1 cellular context compared by ENCODE assay signal in the genomic region with DNA sequence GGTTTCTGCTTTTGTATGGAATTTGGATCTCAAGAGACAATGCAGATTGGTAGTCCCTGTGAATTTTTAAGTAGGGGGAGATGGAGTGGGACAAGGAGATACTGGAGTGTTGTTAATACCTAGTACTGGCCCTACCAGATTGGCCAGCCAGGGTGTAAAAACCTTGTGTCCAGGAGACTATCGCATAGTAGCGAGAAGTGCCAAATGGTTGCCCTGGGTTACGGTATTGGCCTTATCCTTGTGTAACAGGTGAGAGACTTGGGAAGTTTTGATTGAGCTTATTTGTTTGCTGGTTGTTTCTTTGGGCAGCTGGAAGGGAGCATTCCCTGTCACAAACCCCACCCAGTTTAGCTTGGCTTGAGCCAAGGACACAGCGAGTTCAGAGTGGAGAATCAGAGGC.
TF ChIP-seq lines count a peak whose summit lies in the region.

No MANE protein-coding gene starts in this region.

TF ChIP-seq in HepG2, 621 proteins besides CTCF, POLR2A, EP300 and RAD21:
- TF ChIP-seq ZIK1 (CRISPR knock-in tag; IDR thresholded peaks at IDR 0.05; ENCODE audit: borderline replicate concordance, low read depth) (no peak), ZNF678 (CRISPR knock-in tag; IDR thresholded peaks at IDR 0.05) (no peak), AGO1 (IDR thresholded peaks at IDR 0.05; ENCODE audit: low read depth, low read length, poor library complexity, severe bottlenecking) (no peak), FLYWCH1 (CRISPR knock-in tag; IDR thresholded peaks at IDR 0.05) (no peak), ZNF652 (CRISPR knock-in tag; IDR thresholded peaks at IDR 0.05; ENCODE audit: borderline replicate concordance, low read depth) (no peak), MBNL3 (CRISPR knock-in tag; conservative IDR thresholded peaks at IDR 0.05) (no peak), ZNF20 (CRISPR knock-in tag; IDR thresholded peaks at IDR 0.05) (no peak), ATF3 (CRISPR knock-in tag; IDR thresholded peaks at IDR 0.05) (no peak), ZNF264 (CRISPR knock-in tag; IDR thresholded peaks at IDR 0.05) (no peak), ZNF296 (CRISPR knock-in tag; conservative IDR thresholded peaks at IDR 0.05) (no peak), KAT8 (CRISPR knock-in tag; IDR thresholded peaks at IDR 0.05) (no peak), ZNF460 (CRISPR knock-in tag; IDR thresholded peaks at IDR 0.05; ENCODE audit: borderline replicate concordance) (no peak)
- TF ChIP-seq, protein P1, sequence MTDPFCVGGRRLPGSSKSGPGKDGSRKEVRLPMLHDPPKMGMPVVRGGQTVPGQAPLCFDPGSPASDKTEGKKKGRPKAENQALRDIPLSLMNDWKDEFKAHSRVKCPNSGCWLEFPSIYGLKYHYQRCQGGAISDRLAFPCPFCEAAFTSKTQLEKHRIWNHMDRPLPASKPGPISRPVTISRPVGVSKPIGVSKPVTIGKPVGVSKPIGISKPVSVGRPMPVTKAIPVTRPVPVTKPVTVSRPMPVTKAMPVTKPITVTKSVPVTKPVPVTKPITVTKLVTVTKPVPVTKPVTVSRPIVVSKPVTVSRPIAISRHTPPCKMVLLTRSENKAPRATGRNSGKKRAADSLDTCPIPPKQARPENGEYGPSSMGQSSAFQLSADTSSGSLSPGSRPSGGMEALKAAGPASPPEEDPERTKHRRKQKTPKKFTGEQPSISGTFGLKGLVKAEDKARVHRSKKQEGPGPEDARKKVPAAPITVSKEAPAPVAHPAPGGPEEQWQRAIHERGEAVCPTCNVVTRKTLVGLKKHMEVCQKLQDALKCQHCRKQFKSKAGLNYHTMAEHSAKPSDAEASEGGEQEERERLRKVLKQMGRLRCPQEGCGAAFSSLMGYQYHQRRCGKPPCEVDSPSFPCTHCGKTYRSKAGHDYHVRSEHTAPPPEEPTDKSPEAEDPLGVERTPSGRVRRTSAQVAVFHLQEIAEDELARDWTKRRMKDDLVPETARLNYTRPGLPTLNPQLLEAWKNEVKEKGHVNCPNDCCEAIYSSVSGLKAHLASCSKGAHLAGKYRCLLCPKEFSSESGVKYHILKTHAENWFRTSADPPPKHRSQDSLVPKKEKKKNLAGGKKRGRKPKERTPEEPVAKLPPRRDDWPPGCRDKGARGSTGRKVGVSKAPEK (CRISPR knock-in tag; IDR thresholded peaks at IDR 0.05; ENCODE audit: borderline replicate concordance) = no peak
